In the genomic region with DNA sequence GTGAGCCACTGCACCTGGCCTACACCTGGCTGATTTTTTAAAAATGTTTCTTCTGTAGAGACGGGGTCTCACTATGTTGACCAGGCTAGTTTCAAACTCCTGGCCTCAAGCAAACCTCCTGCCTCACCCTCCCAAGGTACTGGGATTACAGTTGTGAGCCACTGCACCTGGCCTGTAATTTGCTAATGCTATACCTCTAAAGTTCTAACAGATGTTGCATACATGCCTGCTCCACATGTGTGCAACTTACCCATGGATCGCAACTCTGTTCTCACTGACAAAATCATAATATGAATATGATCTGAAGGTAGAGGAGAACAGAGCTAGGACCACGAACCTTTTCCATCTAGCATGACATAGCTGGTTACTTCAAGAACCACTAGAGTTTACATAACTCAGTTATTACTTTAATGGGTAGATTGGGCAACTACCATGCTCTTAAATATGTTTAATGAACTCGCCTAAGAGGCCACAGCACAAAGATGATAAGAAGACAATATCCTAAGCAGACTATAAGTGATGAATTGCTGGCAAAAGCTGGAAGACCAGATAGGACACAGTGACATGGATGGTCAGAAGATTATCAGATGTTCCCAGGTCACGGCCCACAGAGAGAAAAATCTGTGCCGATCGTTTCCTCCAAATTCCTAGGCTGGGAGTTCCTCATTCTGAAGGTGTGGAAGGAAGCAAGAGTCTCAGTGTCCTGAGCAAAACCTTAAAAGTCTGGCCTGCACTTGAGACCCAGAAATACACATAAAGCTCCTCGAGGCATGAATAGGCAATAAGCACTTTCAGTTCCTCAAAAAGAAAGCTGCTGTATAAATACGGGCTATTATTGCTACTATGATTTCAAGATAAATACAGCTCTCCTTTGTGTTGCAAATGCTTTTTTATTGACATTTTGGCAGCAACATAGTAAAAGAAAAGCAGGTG, we compare ENCODE assay signal across 8 cellular contexts. TPM values are rescaled to one million over a fixed set of nuclear protein-coding genes. Genes with fewer than 3 reads are reported as not detected.
A peak's percentile ranks its signal among the peaks of the same experiment; 100 is the strongest.
DNase-seq lines count a peak whose midpoint lies in the region; ATAC-seq and TF ChIP-seq lines count a peak whose summit lies in the region.

No MANE protein-coding gene starts in this region.

- DNase-seq in NCI-H146 treated with DMSO at 0.1 percent for 48 hours (lab: John Stamatoyannopoulos, UW; ENCODE audit: unreplicated experiment) (peak; percentile 96), fibroblast of villous mesenchyme (ENCODE audit: low read depth) (peak; percentile 46), COLO829 (ENCODE audit: low spot score) (no peak), omental fat pad (ENCODE audit: low spot score) (no peak)
- no peak for DNase-seq in stimulated activated CD8-positive, alpha-beta memory T cell treated with anti-CD3 and anti-CD28 coated beads, Interleukin-4, amount 100 ng/mL, for 48 hours
- no peak for DNase-seq in activated naive CD4-positive, alpha-beta T cell treated with anti-CD3 and anti-CD28 coated beads, Interleukin-2, amount 50 U/mL, for 16 hours

- ATAC-seq in GM18519 (IDR thresholded peaks at IDR 0.05; ENCODE audit: low FRiP score, unreplicated experiment) (peak; percentile 62), HG02623 (IDR thresholded peaks at IDR 0.05; ENCODE audit: unreplicated experiment) (peak; percentile 70), omental fat pad (ENCODE audit: low FRiP score) (no peak)

- no peak overlapping the region for H3K4me3 ChIP-seq in fibroblast of villous mesenchyme (ENCODE audit: low read depth, low read length)

- TF ChIP-seq CTCF in fibroblast of villous mesenchyme (IDR thresholded peaks at IDR 0.05; ENCODE audit: insufficient read depth, low read depth, low read length) (no peak), omental fat pad (IDR thresholded peaks at IDR 0.05) (no peak)

RNA-seq across cellular contexts. Expression of a gene that starts 53.6 kb away (rescaled TPM):
- total RNA-seq in fibroblast of villous mesenchyme (1.3 and 1.7 TPM in 2 replicates), omental fat pad (100 to 1,000 TPM in 3 of 4 donors, 10 to 100 TPM in 1; 57.7 to 252 (median 137) TPM)

RNA-seq across cellular contexts. Expression of a gene that starts 55.9 kb away (rescaled TPM):
- total RNA-seq in fibroblast of villous mesenchyme (13.5 and 14.7 TPM in 2 replicates), omental fat pad (10 to 100 TPM; 14.6 to 54.4 (median 30.4) TPM)

Comparison
In these comparisons a context has a peak if more than half of its experiments do, and no peak if none do; other contexts are left out.
1. DNase-seq: peak in NCI-H146 treated with DMSO at 0.1 percent for 48 hours (single experiment) and fibroblast of villous mesenchyme (single experiment); none in COLO829 (single experiment), stimulated activated CD8-positive, alpha-beta memory T cell treated with anti-CD3 and anti-CD28 coated beads, Interleukin-4, amount 100 ng/mL, for 48 hours (single experiment), omental fat pad (single experiment) and activated naive CD4-positive, alpha-beta T cell treated with anti-CD3 and anti-CD28 coated beads, Interleukin-2, amount 50 U/mL, for 16 hours (single experiment).
2. RNA of a gene that starts 53.6 kb away (total RNA-seq): 57.7 to 252 TPM in omental fat pad; 1.3 to 1.7 TPM in fibroblast of villous mesenchyme; every median in the first group is over 10 times any median in the second.